Comparison of ENCODE assay signal across 10 cellular contexts in the genomic region with DNA sequence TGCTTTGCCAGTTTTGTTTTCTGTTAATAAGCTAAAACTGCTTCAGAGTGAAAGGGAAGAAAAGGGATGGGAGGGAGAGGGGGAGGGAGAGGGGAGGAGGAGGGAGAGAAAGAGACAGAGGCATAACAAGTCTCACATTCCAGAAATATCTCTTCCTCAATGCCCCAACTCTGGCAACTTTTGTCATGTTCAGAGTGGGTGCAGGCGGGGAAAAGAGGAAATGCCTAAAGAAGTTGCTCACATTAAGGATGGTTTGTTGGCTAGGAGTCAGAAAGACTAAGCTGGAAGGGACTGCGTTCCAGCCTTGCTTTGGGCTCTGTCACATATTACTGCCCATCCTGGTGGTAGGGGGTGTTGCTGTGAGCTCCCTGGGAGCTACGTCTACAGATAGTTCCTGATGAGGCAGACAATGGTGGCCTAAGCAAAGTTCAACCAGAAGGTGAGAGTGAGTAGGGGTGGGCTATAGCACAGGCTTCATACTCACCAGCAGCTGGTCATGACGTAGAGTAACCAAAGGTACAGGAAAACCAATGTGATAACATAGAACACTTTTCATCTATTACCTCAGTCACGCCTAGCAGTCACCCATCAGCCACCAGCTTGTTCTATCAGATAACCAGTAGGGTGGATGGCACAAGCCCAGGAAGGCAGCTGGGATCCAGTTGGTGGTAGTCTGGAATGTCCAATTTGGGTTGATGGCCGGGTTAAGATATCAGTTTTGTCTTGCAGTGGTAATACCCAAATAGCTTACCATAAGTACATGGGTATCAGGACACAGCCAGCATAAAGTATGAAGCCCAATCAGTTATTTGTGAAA. TPM values are rescaled to one million over a fixed set of nuclear protein-coding genes. Genes with fewer than 3 reads are reported as not detected.
A peak's percentile ranks its signal among the peaks of the same experiment; 100 is the strongest.
DNase-seq lines count a peak whose midpoint lies in the region; ATAC-seq and TF ChIP-seq lines count a peak whose summit lies in the region.
"Had no signal": no experiment of that assay in that cellular context is flagged by ENCODE, and none has a peak within 500 bp of the region (broad histone marks: within the 10 kb centered on the region; RNA-seq: fewer than 3 reads in every experiment).

No MANE protein-coding gene starts in this region.

- H3K79me2 ChIP-seq in GM23248 (ENCODE audit: insufficient read depth), result peaks cover 77% of the 10 kb centered on the region

- H3K4me3 ChIP-seq in A673 (ENCODE audit: low read depth, low read length, poor library complexity, severe bottlenecking) (peak overlapping the region; percentile 81), GM23248 (peak overlapping the region; percentile 96), iPS-15b (ENCODE audit: low read depth, low read length) (peak overlapping the region; percentile 22)
- H3K4me3 ChIP-seq: mucosa of descending colon, thyroid gland had no signal

- WGBS in GM23248 (ENCODE audit: low coverage in 1 of 2, low lambda C conversion rate in 2 of 2, missing lambda C conversion rate in 2 of 2), 2 experiments, result 40 to 42% methylated on average over 6 of the region's 6 CpGs

- no peaks in the 10 kb centered on the region for H4K20me1 ChIP-seq in GM23248 (ENCODE audit: insufficient read depth)

- H3K27me3 ChIP-seq in A673 (replicated peaks; ENCODE audit: insufficient read depth, low read depth, low read length, poor library complexity) (no peaks in the 10 kb centered on the region), GM23248 (replicated peaks; ENCODE audit: insufficient read depth) (no peaks in the 10 kb centered on the region), iPS-15b (ENCODE audit: control insufficient read depth, insufficient read depth, low read length) (no peaks in the 10 kb centered on the region)
- H3K27me3 ChIP-seq: thyroid gland had no signal

- DNase-seq in A673 (ENCODE audit: low spot score), result peak; percentile 63
- peak; percentile 89 for DNase-seq in GM23248
- DNase-seq in amniotic epithelial cell (ENCODE audit: low read depth), result peak; percentile 58
- DNase-seq in NCI-H1694 treated with DMSO at 0.1 percent for 48 hours (lab: John Stamatoyannopoulos, UW), result no peak
- DNase-seq in head of caudate nucleus, result no peak
- DNase-seq: mucosa of descending colon, thyroid gland had no signal

- intact Hi-C loops in A673 (cut with micrococcal nuclease; ENCODE audit: unreplicated experiment) (no loop called here), head of caudate nucleus (cut with DNase I) (no loop called here)

- no peak for ATAC-seq in HG03457 (IDR thresholded peaks at IDR 0.05; ENCODE audit: unreplicated experiment)
- ATAC-seq in HG02759 (IDR thresholded peaks at IDR 0.05; ENCODE audit: unreplicated experiment), result no peak
- ATAC-seq: mucosa of descending colon had no signal

- POLR2A ChIA-PET in A673 (lab: Charles Lee; ENCODE audit: low non-redundant PET), result no interaction called here

- no peak for TF ChIP-seq CTCF in A673 (conservative IDR thresholded peaks at IDR 0.05; ENCODE audit: low read depth, low read length)

- CTCF ChIA-PET in A673 (lab: Charles Lee), result interaction anchor here (2.7 kb wide), 1 partner anchor 17 kb away, joined by 8 read pairs; no protein-coding TSS in a partner anchor

- H3F3A ChIP-seq in GM23248 (ENCODE audit: insufficient read depth), result peaks cover 42% of the 10 kb centered on the region

- H3K27ac ChIP-seq in A673 (ENCODE audit: low read depth, low read length, poor library complexity, severe bottlenecking) (peak overlapping the region; percentile 70), GM23248 (peak overlapping the region; percentile 68)

- H3K9me2 ChIP-seq in GM23248 (ENCODE audit: insufficient read depth), result no peaks in the 10 kb centered on the region

- in situ Hi-C loops in GM23248 (cut with MboI), result no loop called here

- H3K4me1 ChIP-seq in A673 (ENCODE audit: insufficient read depth, low read length, poor library complexity, severe bottlenecking) (peaks cover 38% of the 10 kb centered on the region), GM23248 (ENCODE audit: insufficient read depth) (peaks cover 55% of the 10 kb centered on the region), iPS-15b (ENCODE audit: control insufficient read depth, insufficient read depth, low read length) (peaks cover 14% of the 10 kb centered on the region)

- H3K36me3 ChIP-seq in A673 (ENCODE audit: insufficient read depth, low read length, poor library complexity, severe bottlenecking), result no peaks in the 10 kb centered on the region
- H3K36me3 ChIP-seq in GM23248 (ENCODE audit: low read depth), result peaks cover 6% of the 10 kb centered on the region; the same call in 1 of the 2 replicates
- no peaks in the 10 kb centered on the region for H3K36me3 ChIP-seq in iPS-15b (ENCODE audit: control insufficient read depth, insufficient read depth, low read length)
- H3K36me3 ChIP-seq: thyroid gland had no signal

- H3K9ac ChIP-seq in GM23248 (peak overlapping the region; percentile 64), iPS-15b (ENCODE audit: low read depth, low read length) (no peak overlapping the region)

- H3K9me3 ChIP-seq in A673 (ENCODE audit: low read depth, low read length, poor library complexity, severe bottlenecking), result no peaks in the 10 kb centered on the region
- no peaks in the 10 kb centered on the region for H3K9me3 ChIP-seq in GM23248 (ENCODE audit: low read depth)
- H3K9me3 ChIP-seq in iPS-15b (ENCODE audit: control insufficient read depth, insufficient read depth, low read length), result no peaks in the 10 kb centered on the region
- H3K9me3 ChIP-seq: mucosa of descending colon, thyroid gland had no signal

- H3K4me2 ChIP-seq in GM23248 (ENCODE audit: unreplicated experiment), result peak overlapping the region; percentile 96

- H2AFZ ChIP-seq in GM23248, result peak overlapping the region; percentile 32

- BruUV-seq in A673 (replicated peaks; lab: Mats Ljungman, UMichigan), result no TSS peak

RNA-seq across cellular contexts. Expression of a gene that starts 2.1 kb away (rescaled TPM):
- total RNA-seq in A673 (2021), result 17.2 and 17.7 TPM in 2 replicates
- total RNA-seq in GM23248 (2014; rRNA removed; shearing (Covaris generic)), result 34.1 and 38.2 TPM in 2 replicates
- polyA plus RNA-seq in GM23248 (2016; fragmentation: Nextera tagmentation; extraction: Ambion mirVana), result 32.3 TPM in 2 replicates

RNA-seq across cellular contexts. Expression of a gene that starts 28.0 kb away (rescaled TPM):
- 39.7 and 41.1 TPM in 2 replicates for total RNA-seq in A673 (2021)
- total RNA-seq in GM23248 (2014; rRNA removed; shearing (Covaris generic)), result 79.4 and 89.1 TPM in 2 replicates
- 71.5 and 73.5 TPM in 2 replicates for polyA plus RNA-seq in GM23248 (2016; fragmentation: Nextera tagmentation; extraction: Ambion mirVana)

Comparison
In these comparisons a context has a peak if more than half of its experiments do, and no peak if none do; other contexts are left out.
1. DNase-seq: peak in A673 (single experiment), GM23248 (single experiment) and amniotic epithelial cell (single experiment); none in NCI-H1694 treated with DMSO at 0.1 percent for 48 hours (single experiment) and head of caudate nucleus (0 of 42).
2. H3K4me3 ChIP-seq: peak in every context shown above with its lines; median percentile 96 in GM23248; 81 in A673; 22 in iPS-15b.